18 cellular contexts compared by ENCODE assay signal in genomic region chr9:130872912-130873503, GRCh38. TPM values are rescaled to one million over a fixed set of nuclear protein-coding genes. Genes with fewer than 3 reads are reported as not detected.
DNase-seq lines count a peak whose midpoint lies in the region; ATAC-seq lines count a peak whose summit lies in the region.
"Had no signal": no experiment of that assay in that cellular context is flagged by ENCODE, and none has a peak within 500 bp of the region (broad histone marks: within the 10 kb centered on the region; RNA-seq: fewer than 3 reads in every experiment).

No MANE protein-coding gene starts in this region.

- no peaks in the 10 kb centered on the region for H3K9me3 Mint-ChIP-seq in T-helper 2 cell treated with Interferon-gamma antibody and Interleukin-4, amounts not matched to agents 5 μg/mL and 100 μg/mL, for 36 hours
- H3K9me3 Mint-ChIP-seq: activated T-cell treated with anti-CD3 and anti-CD28 coated beads, Interleukin-2, amount 50 U/mL, for 4 hours; naive thymus-derived CD4-positive, alpha-beta T cell had no signal

- H3K4me3 Mint-ChIP-seq in T-helper 2 cell treated with Interferon-gamma antibody and Interleukin-4, amounts not matched to agents 5 μg/mL and 100 μg/mL, for 36 hours = no peak overlapping the region
- H3K4me3 Mint-ChIP-seq: activated T-cell treated with anti-CD3 and anti-CD28 coated beads, Interleukin-2, amount 50 U/mL, for 4 hours; naive thymus-derived CD4-positive, alpha-beta T cell had no signal

- H3K36me3 Mint-ChIP-seq in T-helper 2 cell treated with Interferon-gamma antibody and Interleukin-4, amounts not matched to agents 5 μg/mL and 100 μg/mL, for 36 hours (ENCODE audit: low read depth) = peaks cover 20% of the 10 kb centered on the region

- no peaks in the 10 kb centered on the region for H3K4me1 Mint-ChIP-seq in T-helper 2 cell treated with Interferon-gamma antibody and Interleukin-4, amounts not matched to agents 5 μg/mL and 100 μg/mL, for 36 hours (ENCODE audit: low read depth)
- H3K4me1 Mint-ChIP-seq: naive thymus-derived CD4-positive, alpha-beta T cell had no signal

- intact Hi-C loops in left ventricle myocardium superior (cut with micrococcal nuclease) = no loop called here
- intact Hi-C loops in posterior vena cava (cut with DNase I) = loop anchor here in 1 of 2 donors (5.0 kb wide), 1 partner anchor 64 kb away; the partner anchor contains the start of gene FIBCD1

- peak; percentile 79 for DNase-seq in Ammon's horn (ENCODE audit: low spot score)
- peak in 45 of 58 donors; percentile 24 to 89 (median 58) for DNase-seq in anterior cingulate cortex (lab: John Stamatoyannopoulos, UW)
- DNase-seq in left ventricle myocardium superior = peak; percentile 80
- DNase-seq in posterior vena cava (ENCODE audit: low spot score) = peak; percentile 82
- DNase-seq in SKM-1 treated with dmso at 0.1 percent for 144 hours (lab: John Stamatoyannopoulos, UW; ENCODE audit: unreplicated experiment) = no peak
- no peak for DNase-seq in NCI-H526 treated with DMSO at 0.1 percent for 48 hours (lab: John Stamatoyannopoulos, UW)
- DNase-seq in T-helper 2 cell treated with Interferon-gamma antibody and Interleukin-4, amounts not matched to agents 5 μg/mL and 100 μg/mL, for 36 hours (ENCODE audit: low spot score) = no peak
- DNase-seq: activated CD4-positive, CD25-positive, alpha-beta regulatory T cell treated with anti-CD3 and anti-CD28 coated beads, Interleukin-2, amount 50 U/mL, for 72 hours; activated T-cell treated with anti-CD3 and anti-CD28 coated beads, Interleukin-2, amount 50 U/mL, for 4 hours; GOT3; naive thymus-derived CD4-positive, alpha-beta T cell; NCI-H1048; NK-92 treated with Interleukin-12 subunit alpha and Interleukin-12 subunit beta, amount 100 ng/mL, for 24 hours; SK-N-SH had no signal

- no peak overlapping the region for H3K27ac Mint-ChIP-seq in T-helper 2 cell treated with Interferon-gamma antibody and Interleukin-4, amounts not matched to agents 5 μg/mL and 100 μg/mL, for 36 hours

- peak; percentile 66 for ATAC-seq in left ventricle myocardium superior
- ATAC-seq in GM19324 (IDR thresholded peaks at IDR 0.05; ENCODE audit: low FRiP score, unreplicated experiment) = no peak
- ATAC-seq: activated T-cell treated with anti-CD3 and anti-CD28 coated beads, Interleukin-2, amount 50 U/mL, for 4 hours; naive thymus-derived CD4-positive, alpha-beta T cell had no signal

- H3K27me3 Mint-ChIP-seq in T-helper 2 cell treated with Interferon-gamma antibody and Interleukin-4, amounts not matched to agents 5 μg/mL and 100 μg/mL, for 36 hours (ENCODE audit: low read depth) = no peaks in the 10 kb centered on the region
- H3K27me3 Mint-ChIP-seq: naive thymus-derived CD4-positive, alpha-beta T cell had no signal

RNA-seq across cellular contexts. Expression of gene QRFP, which starts 23.6 kb away (rescaled TPM):
- total RNA-seq in left ventricle myocardium superior (not detected), posterior vena cava (not detected)
- total RNA-seq: activated T-cell treated with anti-CD3 and anti-CD28 coated beads, Interleukin-2, amount 50 U/mL, for 4 hours; breast epithelium; epithelial cell of proximal tubule; naive thymus-derived CD4-positive, alpha-beta T cell; smooth muscle cell had no signal

RNA-seq across cellular contexts. Expression of gene ABL1, which starts 38.0 kb away (rescaled TPM):
- total RNA-seq in left ventricle myocardium superior = 33.3 TPM
- total RNA-seq in posterior vena cava = 10 to 100 TPM; 80.5 to 85.0 TPM

Comparison
In these comparisons a context has a peak if more than half of its experiments do, and no peak if none do; other contexts are left out.
1. DNase-seq: peak in Ammon's horn (single experiment), anterior cingulate cortex (45 of 58), left ventricle myocardium superior (single experiment) and posterior vena cava (single experiment); none in SKM-1 treated with dmso at 0.1 percent for 144 hours (single experiment), NCI-H526 treated with DMSO at 0.1 percent for 48 hours (single experiment) and T-helper 2 cell treated with Interferon-gamma antibody and Interleukin-4, amounts not matched to agents 5 μg/mL and 100 μg/mL, for 36 hours (single experiment).